Comparison of ENCODE assay signal across 8 cellular contexts in the genomic region with DNA sequence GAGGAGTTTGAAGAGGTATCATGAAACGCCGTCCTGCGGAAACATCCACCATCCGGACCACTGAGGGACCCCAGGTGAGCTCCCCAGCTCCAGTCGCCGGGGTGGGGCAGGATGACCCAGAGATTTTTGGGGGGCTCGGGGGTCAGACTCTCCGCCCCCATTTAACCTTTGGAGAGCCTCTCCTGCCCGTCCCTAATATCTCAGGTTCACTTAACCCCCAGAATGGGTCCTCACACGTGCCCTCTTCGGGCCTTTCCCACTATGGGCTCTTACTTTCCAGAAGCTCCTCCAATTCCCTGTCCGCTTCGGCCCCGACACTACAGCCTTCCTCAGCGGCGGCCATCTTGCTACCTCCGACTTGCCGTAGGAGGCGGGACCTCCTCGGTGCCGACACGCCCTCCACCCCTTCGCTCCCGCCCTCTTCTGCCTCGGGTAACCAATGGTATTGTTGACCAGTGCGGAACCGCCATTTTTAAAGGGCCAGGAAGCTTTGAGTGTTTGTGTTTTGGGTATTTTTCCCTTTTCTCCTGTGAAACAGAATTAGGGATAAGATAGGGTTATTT. TPM values are rescaled to one million over a fixed set of nuclear protein-coding genes. Genes with fewer than 3 reads are reported as not detected.
A peak's percentile ranks its signal among the peaks of the same experiment; 100 is the strongest.
DNase-seq lines count a peak whose midpoint lies in the region; TF ChIP-seq lines count a peak whose summit lies in the region.

TSS of gene PEX19 (minus strand) at position 352 of the 563 bp plus-strand sequence. CDS start at position 343, 9 bp downstream.

- H3K27ac ChIP-seq in neuronal stem cell (replicated peaks; ENCODE audit: low read length), result peak within 1 kb of the TSS; percentile 28

- H2BK5ac ChIP-seq in neuronal stem cell (ENCODE audit: low read length), result no peak within 1 kb of the TSS

- no peak within 1 kb of the TSS for H3K4ac ChIP-seq in neuronal stem cell (ENCODE audit: low read length)

- peaks cover 20 to 57% of the 10 kb centered on the region in 2 donors for H3K36me3 ChIP-seq in neuronal stem cell (replicated peaks in 1 of 2; ENCODE audit: control insufficient read depth in 2 of 2, insufficient read depth in 2 of 2, low read length in 2 of 2)

- no peaks in the 10 kb centered on the region for H3K9me3 ChIP-seq in neuronal stem cell (replicated peaks in 1 of 2; ENCODE audit: control insufficient read depth in 2 of 2, insufficient read depth in 1 of 2, low read depth in 1 of 2, low read length in 2 of 2)

- peaks cover 14% of the 10 kb centered on the region for H3K36me3 Mint-ChIP-seq in activated naive CD4-positive, alpha-beta T cell treated with anti-CD3 and anti-CD28 coated beads for 36 hours (ENCODE audit: low read depth)

- peak within 1 kb of the TSS; percentile 48 for H3K18ac ChIP-seq in neuronal stem cell (ENCODE audit: low read length)

- H3K4me3 ChIP-seq in HFF-Myc (replicated peaks; ENCODE audit: low read depth, low read length) (peak within 1 kb of the TSS; percentile 91), neuronal stem cell (ENCODE audit: low read length in 2 of 2) (peak within 1 kb of the TSS; percentile 88 to 89)

- peaks cover 3% of the 10 kb centered on the region for H3K79me1 ChIP-seq in neuronal stem cell (ENCODE audit: low read depth, low read length)

- H2BK120ac ChIP-seq in neuronal stem cell (ENCODE audit: low read depth, low read length), result no peak within 1 kb of the TSS

- H4K91ac ChIP-seq in neuronal stem cell (ENCODE audit: low read depth, low read length, poor library complexity), result no peak within 1 kb of the TSS

- intact Hi-C loops in activated naive CD4-positive, alpha-beta T cell treated with anti-CD3 and anti-CD28 coated beads for 36 hours (cut with micrococcal nuclease), result loop anchor here (1.0 kb wide), 3 partner anchors 24 to 187 kb away; partner anchors contain the start of gene IGSF8

- H2BK15ac ChIP-seq in neuronal stem cell (ENCODE audit: low read length), result no peak within 1 kb of the TSS

- H3K4me3 Mint-ChIP-seq in activated naive CD4-positive, alpha-beta T cell treated with anti-CD3 and anti-CD28 coated beads for 36 hours, result peak within 1 kb of the TSS; percentile 98

- no peak for TF ChIP-seq CTCF in HFF-Myc (IDR thresholded peaks at IDR 0.05; ENCODE audit: low read depth, low read length, missing control alignments)
- TF ChIP-seq CTCF in subcutaneous adipose tissue (IDR thresholded peaks at IDR 0.05; ENCODE audit: low read depth), result no peak

- no peak within 1 kb of the TSS for H2AK5ac ChIP-seq in neuronal stem cell (ENCODE audit: low read depth, low read length)

- no peaks in the 10 kb centered on the region for H3K27me3 Mint-ChIP-seq in activated naive CD4-positive, alpha-beta T cell treated with anti-CD3 and anti-CD28 coated beads for 36 hours (ENCODE audit: low read depth)

- H3K4me2 ChIP-seq in neuronal stem cell (ENCODE audit: insufficient read depth, low read length, poor library complexity, severe bottlenecking), result peak within 1 kb of the TSS; percentile 81

- CTCF ChIA-PET in activated naive CD4-positive, alpha-beta T cell treated with anti-CD3 and anti-CD28 coated beads for 36 hours (lab: Charles Lee), result interaction anchor here (0.5 to 2.4 kb wide), 8 partner anchors 9 to 199 kb away, joined by 3 to 11 read pairs (median 5); partner anchors contain the start of gene CASQ1

- peaks cover 0 to 7% of the 10 kb centered on the region in 2 donors for H3K4me1 ChIP-seq in neuronal stem cell (ENCODE audit: control insufficient read depth in 2 of 2, insufficient read depth in 1 of 2, low read depth in 1 of 2, low read length in 2 of 2)

- H3K9ac ChIP-seq in neuronal stem cell (ENCODE audit: low read depth, low read length, poor library complexity), result peak within 1 kb of the TSS; percentile 78

- H3K27me3 ChIP-seq in neuronal stem cell (ENCODE audit: control insufficient read depth in 3 of 3, insufficient read depth in 3 of 3, low read depth in 1 of 3, low read length in 3 of 3), result no peaks in the 10 kb centered on the region

- no peak within 1 kb of the TSS for H2BK12ac ChIP-seq in neuronal stem cell (ENCODE audit: low read length)

- H3K14ac ChIP-seq in neuronal stem cell (ENCODE audit: low read length), result no peak within 1 kb of the TSS

- H3K4me1 Mint-ChIP-seq in activated naive CD4-positive, alpha-beta T cell treated with anti-CD3 and anti-CD28 coated beads for 36 hours (ENCODE audit: low read depth), result peaks cover 18% of the 10 kb centered on the region

- H3K23ac ChIP-seq in neuronal stem cell (ENCODE audit: low read depth, low read length, poor library complexity), result no peak within 1 kb of the TSS

- peak within 1 kb of the TSS; percentile 87 for H3K27ac Mint-ChIP-seq in activated naive CD4-positive, alpha-beta T cell treated with anti-CD3 and anti-CD28 coated beads for 36 hours

- WGBS in neuronal stem cell (ENCODE audit: extremely low coverage in 2 of 2, insufficient read length in 2 of 2, insufficient replicate concordance in 1 of 2), 2 donors, result no CpG with 5 or more reads among the region's 27 CpGs

- DNase-seq in GM03348 (ENCODE audit: low spot score), result peak; percentile 98
- peak; percentile 70 for DNase-seq in HFF-Myc (ENCODE audit: extremely low read depth, low read depth)
- peak; percentile 96 for DNase-seq in NAMALWA (ENCODE audit: low spot score)
- peak; percentile 90 for DNase-seq in SK-N-DZ (ENCODE audit: low spot score)
- DNase-seq in activated naive CD4-positive, alpha-beta T cell treated with anti-CD3 and anti-CD28 coated beads for 36 hours, result peak; percentile 97
- DNase-seq in foreskin melanocyte, result peak; percentile 85
- peak; percentile 86 for DNase-seq in neuronal stem cell (ENCODE audit: low spot score)

- peak within 1 kb of the TSS; percentile 87 for H2AFZ ChIP-seq in neuronal stem cell (ENCODE audit: low read length)

- no peak within 1 kb of the TSS for H4K8ac ChIP-seq in neuronal stem cell (ENCODE audit: low read depth, low read length)

- no peaks in the 10 kb centered on the region for H3K9me3 Mint-ChIP-seq in activated naive CD4-positive, alpha-beta T cell treated with anti-CD3 and anti-CD28 coated beads for 36 hours

RNA-seq across cellular contexts. Expression of gene PEX19, which starts in this region (rescaled TPM):
- 72.5 and 86.3 TPM in 2 replicates for polyA plus RNA-seq in SK-N-DZ (2014; cell fraction: cytosol; rRNA removed)
- polyA plus RNA-seq in SK-N-DZ (2014; cell fraction: nucleus; rRNA removed), result 36.7 and 56.9 TPM in 2 replicates
- 10 to 100 TPM; 58.3 to 65.4 TPM for total RNA-seq in activated naive CD4-positive, alpha-beta T cell treated with anti-CD3 and anti-CD28 coated beads for 36 hours
- polyA plus RNA-seq in neuronal stem cell (2013, experiment 1 of 2), result 49.3 TPM
- 50.6 TPM for polyA plus RNA-seq in neuronal stem cell (2013, experiment 2 of 2)
- total RNA-seq in subcutaneous adipose tissue, result 100 to 1,000 TPM; 134 to 201 (median 144) TPM

Comparison
In these comparisons a context has a peak if more than half of its experiments do, and no peak if none do; other contexts are left out.
1. Peak in every context shown above with its lines: DNase-seq, H3K4me3 ChIP-seq and H3K27ac ChIP-seq.